ENCODE assay signal across 18 cellular contexts in the genomic region with DNA sequence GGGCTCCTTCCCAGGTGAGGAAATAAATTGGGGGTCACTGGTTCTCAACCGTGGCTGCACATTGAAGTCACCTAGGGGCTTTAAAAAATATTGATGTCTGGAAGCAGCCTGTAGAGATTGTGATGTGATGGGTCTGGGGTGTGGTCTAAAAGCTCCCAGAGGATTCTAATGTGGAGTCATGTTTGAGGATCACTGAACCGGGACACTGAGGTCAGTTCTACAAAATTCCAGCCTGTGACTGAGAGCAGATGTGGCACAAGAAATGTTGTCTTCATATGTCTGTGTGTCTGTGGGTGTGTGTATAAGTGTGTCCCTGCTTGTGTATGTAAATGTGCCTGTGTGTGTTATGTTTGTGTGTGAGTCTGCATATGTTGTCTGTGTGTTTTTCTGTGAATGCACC.
DNase-seq lines count a peak whose midpoint lies in the region; ATAC-seq, FAIRE-seq and TF ChIP-seq lines count a peak whose summit lies in the region.
"Had no signal": no experiment of that assay in that cellular context is flagged by ENCODE, and none has a peak within 500 bp of the region (broad histone marks: within the 10 kb centered on the region; RNA-seq: fewer than 3 reads in every experiment).

No MANE protein-coding gene starts in this region.

- no peak overlapping the region for H3K9ac ChIP-seq in endodermal cell (ENCODE audit: extremely low read depth, low read length, poor library complexity, severe bottlenecking)
- no peak overlapping the region for H3K9ac ChIP-seq in neural progenitor cell

- TF ChIP-seq CTCF in endodermal cell (conservative IDR thresholded peaks at IDR 0.05) (no peak), neural progenitor cell (IDR thresholded peaks at IDR 0.05) (no peak), GM10266 (IDR thresholded peaks at IDR 0.05; ENCODE audit: control insufficient read depth, insufficient read depth, low read depth, missing control alignments) (no peak)

- H3K36me3 ChIP-seq in endodermal cell (ENCODE audit: control insufficient read depth, insufficient read depth, low read length) (no peaks in the 10 kb centered on the region), neural progenitor cell (no peaks in the 10 kb centered on the region)

- WGBS in endodermal cell (ENCODE audit: insufficient coverage in 1 of 2, insufficient read length in 1 of 2), 2 experiments = 95% methylated on average over 2 of the region's 2 CpGs; no CpG with 5 or more reads in 1 of the 2 experiments

- H3K4me3 Mint-ChIP-seq in endodermal cell (no peak overlapping the region), neural progenitor cell (no peak overlapping the region)
- H3K4me3 Mint-ChIP-seq: CD4-positive, alpha-beta T cell; H9 had no signal

- H4K20me1 ChIP-seq in neural progenitor cell (ENCODE audit: low read depth) = no peaks in the 10 kb centered on the region

- H2AFZ ChIP-seq in neural progenitor cell (replicated peaks) = no peak overlapping the region
- H2AFZ ChIP-seq: PC-9 had no signal

- H3F3A ChIP-seq in neural progenitor cell (ENCODE audit: low read depth) = peaks cover 9% of the 10 kb centered on the region

- no peak overlapping the region for H3K4me2 ChIP-seq in neural progenitor cell
- H3K4me2 ChIP-seq: PC-9 had no signal

- H3K4me3 ChIP-seq in endodermal cell (ENCODE audit: low read length) (no peak overlapping the region), neural progenitor cell (no peak overlapping the region)
- H3K4me3 ChIP-seq: PC-9 had no signal

- H3K27me3 ChIP-seq in endodermal cell (ENCODE audit: control insufficient read depth, insufficient read depth, low read length, poor library complexity, severe bottlenecking) = no peaks in the 10 kb centered on the region
- H3K27me3 ChIP-seq in neural progenitor cell = no peaks in the 10 kb centered on the region

- H3K27ac ChIP-seq in endodermal cell (ENCODE audit: low read depth, low read length) (no peak overlapping the region), neural progenitor cell (no peak overlapping the region)
- H3K27ac ChIP-seq: PC-9 had no signal

- H3K4me1 Mint-ChIP-seq in endodermal cell = peaks cover 12% of the 10 kb centered on the region
- peaks cover 51% of the 10 kb centered on the region for H3K4me1 Mint-ChIP-seq in neural progenitor cell

- DNase-seq in Caki2 (ENCODE audit: low read depth) (peak; percentile 30), NCI-H526 treated with DMSO at 0.1 percent for 48 hours (lab: John Stamatoyannopoulos, UW) (peak; percentile 28), endodermal cell (no peak), neural progenitor cell (ENCODE audit: low spot score) (no peak), GM19239 (ENCODE audit: insufficient read length, low spot score) (no peak), GM10266 (ENCODE audit: extremely low spot score) (no peak)
- no peak for DNase-seq in activated CD4-positive, alpha-beta T cell treated with anti-CD3 and anti-CD28 coated beads for 48 hours
- DNase-seq: CD4-positive, alpha-beta T cell; DND-41; GDM1; H9; IMR-90; NCI-H1436 treated with DMSO at 0.1 percent for 48 hours; NCI-H2227 treated with DMSO at 0.1 percent for 48 hours; NCI-H524 treated with DMSO at 0.1 percent for 48 hours; NK-92 treated with Interleukin-12 subunit alpha and Interleukin-12 subunit beta, amount 100 ng/mL, for 24 hours; PC-9 had no signal

- H3K9me3 Mint-ChIP-seq in endodermal cell = peaks cover 15% of the 10 kb centered on the region
- peaks cover 7% of the 10 kb centered on the region for H3K9me3 Mint-ChIP-seq in neural progenitor cell
- H3K9me3 Mint-ChIP-seq: CD4-positive, alpha-beta T cell had no signal

- no peak for FAIRE-seq in GM19239 (lab: Jason Lieb, UNC)

- in situ Hi-C loops in Caki2 (cut with HindIII; ENCODE audit: low pct_unique_long_range_greater_than_20kb, low sequenced_read_pairs) = no loop called here

- H3K4me1 ChIP-seq in endodermal cell (ENCODE audit: control insufficient read depth, insufficient read depth, low read length) (no peaks in the 10 kb centered on the region), neural progenitor cell (peaks cover 12% of the 10 kb centered on the region)

- H3K9me3 ChIP-seq in endodermal cell (ENCODE audit: control insufficient read depth, low read length) = peaks cover 9% of the 10 kb centered on the region
- H3K9me3 ChIP-seq in neural progenitor cell (ENCODE audit: low read depth) = no peaks in the 10 kb centered on the region

- H3K27me3 Mint-ChIP-seq in endodermal cell (ENCODE audit: insufficient read depth) (peaks cover 13% of the 10 kb centered on the region), neural progenitor cell (ENCODE audit: insufficient read depth, low read depth) (peaks cover 20% of the 10 kb centered on the region)

- H3K27ac Mint-ChIP-seq in endodermal cell = peak overlapping the region; percentile 3
- H3K27ac Mint-ChIP-seq in neural progenitor cell = peak overlapping the region; percentile 1
- H3K27ac Mint-ChIP-seq: CD4-positive, alpha-beta T cell; H9 had no signal

- H3K79me2 ChIP-seq in neural progenitor cell (ENCODE audit: low read depth) = no peaks in the 10 kb centered on the region

- H3K36me3 Mint-ChIP-seq in endodermal cell (ENCODE audit: low read depth) (no peaks in the 10 kb centered on the region), neural progenitor cell (no peaks in the 10 kb centered on the region)

- no peak for ATAC-seq in HG02610 (IDR thresholded peaks at IDR 0.05; ENCODE audit: unreplicated experiment)

Comparison
In these comparisons a context has a peak if more than half of its experiments do, and no peak if none do; other contexts are left out.
1. DNase-seq: peak in Caki2 (single experiment) and NCI-H526 treated with DMSO at 0.1 percent for 48 hours (single experiment); none in endodermal cell (single experiment), neural progenitor cell (single experiment), GM19239 (single experiment), activated CD4-positive, alpha-beta T cell treated with anti-CD3 and anti-CD28 coated beads for 48 hours (single experiment) and GM10266 (single experiment).